Comparison of ENCODE assay signal across 10 cellular contexts in the genomic region with DNA sequence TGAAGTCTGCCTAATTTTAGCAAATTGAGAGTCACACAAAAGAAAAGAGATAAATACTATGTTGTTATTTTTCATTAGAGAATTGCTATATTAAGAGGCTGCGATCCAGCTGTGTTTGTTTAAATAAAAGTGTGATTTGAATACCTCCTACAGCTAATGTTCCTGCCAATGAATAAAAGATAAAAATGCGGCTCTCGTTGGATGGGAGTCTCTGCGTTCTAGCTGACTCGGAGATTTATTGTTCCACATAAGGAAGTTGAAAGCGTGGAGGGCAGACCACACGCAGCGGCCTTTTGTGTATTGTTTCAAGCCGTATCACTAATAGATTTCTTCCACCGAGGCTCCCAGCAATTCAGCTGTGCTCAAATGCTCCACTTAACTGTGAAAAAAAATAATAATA.
DNase-seq lines count a peak whose midpoint lies in the region; ATAC-seq, FAIRE-seq and TF ChIP-seq lines count a peak whose summit lies in the region.
"Had no signal": no experiment of that assay in that cellular context is flagged by ENCODE, and none has a peak within 500 bp of the region (broad histone marks: within the 10 kb centered on the region; RNA-seq: fewer than 3 reads in every experiment).

No MANE protein-coding gene starts in this region.

- H3K9me3 ChIP-seq in right lobe of liver (no peaks in the 10 kb centered on the region), HepG2 (ENCODE audit: low read length) (no peaks in the 10 kb centered on the region), lower lobe of right lung (no peaks in the 10 kb centered on the region)

- no peaks in the 10 kb centered on the region for H3K4me1 ChIP-seq in right lobe of liver
- H3K4me1 ChIP-seq in HepG2 (ENCODE audit: insufficient read depth, low read length) = no peaks in the 10 kb centered on the region
- H3K4me1 ChIP-seq in lower lobe of right lung = no peaks in the 10 kb centered on the region

- no peak overlapping the region for H3K4me3 ChIP-seq in right lobe of liver
- no peak overlapping the region for H3K4me3 ChIP-seq in HepG2 (replicated peaks in 1 of 3; ENCODE audit: insufficient read depth in 1 of 3, low read depth in 2 of 3, low read length in 3 of 3)
- H3K4me3 ChIP-seq in lower lobe of right lung = no peak overlapping the region

- BruUV-seq in HepG2 (replicated peaks; lab: Mats Ljungman, UMichigan) = no TSS peak

- ATAC-seq in right lobe of liver (peak; percentile 37 to 63 (median 45)), HepG2 (no peak), left colon (peak; percentile 56), GM21737 (IDR thresholded peaks at IDR 0.05; ENCODE audit: unreplicated experiment) (no peak), lower lobe of right lung (no peak), HG02623 (IDR thresholded peaks at IDR 0.05; ENCODE audit: unreplicated experiment) (no peak)

- H3K79me2 ChIP-seq in HepG2 (ENCODE audit: insufficient read depth, low read length) = no peaks in the 10 kb centered on the region

- H3K4me2 ChIP-seq in HepG2 (ENCODE audit: low read depth, low read length) = no peak overlapping the region

- no peak for TF ChIP-seq EP300 in HepG2 (IDR thresholded peaks at IDR 0.05; ENCODE audit: low read depth in 2 of 2, low read length in 2 of 2)
- no peak for TF ChIP-seq EP300 in HepG2 (CRISPR knock-in tag; IDR thresholded peaks at IDR 0.05; ENCODE audit: borderline replicate concordance)

- DNase-seq in right lobe of liver (no peak), HepG2 (ENCODE audit: low spot score) (no peak), left colon (peak in 1 of 2 donors; percentile 10), HFFc6 (no peak), lower lobe of right lung (no peak)
- DNase-seq: Kasumi-1, nephron progenitor cell had no signal

- CTCF ChIA-PET in HepG2 (lab: Yijun Ruan, JAX; ENCODE audit: low intra/inter-chr PET ratio, low total read pairs) = no interaction called here

- H4K20me1 ChIP-seq in HepG2 (ENCODE audit: insufficient read depth, low read length) = no peaks in the 10 kb centered on the region

- H3K36me3 ChIP-seq in right lobe of liver (no peaks in the 10 kb centered on the region), HepG2 (replicated peaks in 1 of 2; ENCODE audit: control insufficient read depth in 1 of 2, insufficient read depth in 2 of 2, low read length in 2 of 2) (no peaks in the 10 kb centered on the region), lower lobe of right lung (no peaks in the 10 kb centered on the region)

- no peak overlapping the region for H3K27ac Mint-ChIP-seq in HFFc6
- H3K27ac Mint-ChIP-seq: nephron progenitor cell had no signal

- H3K9ac ChIP-seq in HepG2 (ENCODE audit: insufficient read depth, low read depth, low read length) = no peak overlapping the region

- no peaks in the 10 kb centered on the region for H3K4me1 Mint-ChIP-seq in HFFc6 (ENCODE audit: low read depth)

- H3K4me3 Mint-ChIP-seq in HFFc6 = no peak overlapping the region
- H3K4me3 Mint-ChIP-seq: nephron progenitor cell had no signal

- peaks cover 4% of the 10 kb centered on the region; the same call in 1 of the 2 replicates for H3K36me3 Mint-ChIP-seq in HFFc6 (ENCODE audit: low read depth)

- intact Hi-C loops in right lobe of liver (cut with DNase I) = no loop called here
- intact Hi-C loops in HepG2 (cut with micrococcal nuclease; ENCODE audit: unreplicated experiment) = no loop called here
- intact Hi-C loops in left colon (cut with DNase I, micrococcal nuclease) = no loop called here
- intact Hi-C loops in lower lobe of right lung (cut with DNase I) = no loop called here

- no peak for TF ChIP-seq CTCF in right lobe of liver (IDR thresholded peaks at IDR 0.05)
- no peak for TF ChIP-seq CTCF in HepG2 (CRISPR knock-in tag; IDR thresholded peaks at IDR 0.05)
- TF ChIP-seq CTCF in VCaP (conservative IDR thresholded peaks at IDR 0.05) = no peak
- no peak for TF ChIP-seq CTCF in HFFc6 (IDR thresholded peaks at IDR 0.05)
- TF ChIP-seq CTCF in lower lobe of right lung (IDR thresholded peaks at IDR 0.05) = no peak

- TF ChIP-seq POLR2A in right lobe of liver (IDR thresholded peaks at IDR 0.05) = no peak
- TF ChIP-seq POLR2A in HepG2 (IDR thresholded peaks at IDR 0.05; ENCODE audit: insufficient read depth in 1 of 2, low read depth in 2 of 2, low read length in 2 of 2) = no peak

- POLR2A ChIA-PET in HepG2 (lab: Yijun Ruan, JAX) = no interaction called here

- H3K27ac ChIP-seq in right lobe of liver (no peak overlapping the region), HepG2 (ENCODE audit: extremely low read length, insufficient read depth, low read length) (no peak overlapping the region), VCaP (peak overlapping the region; percentile 85), lower lobe of right lung (no peak overlapping the region)

- in situ Hi-C loops in HepG2 (cut with HindIII; ENCODE audit: extremely low pct_ligation_motif_present, low pct_unique_long_range_greater_than_20kb) = no loop called here

- 29% methylated on average over 10 of the region's 10 CpGs for WGBS in right lobe of liver (ENCODE audit: insufficient coverage, low coverage, low lambda C conversion rate, missing lambda C conversion rate)
- WGBS in HepG2 (ENCODE audit: low lambda C conversion rate) = 27% methylated on average over 10 of the region's 10 CpGs

- no peak overlapping the region for H2AFZ ChIP-seq in HepG2 (ENCODE audit: low read length)

- peaks cover 41% of the 10 kb centered on the region for H3K9me3 Mint-ChIP-seq in HFFc6
- H3K9me3 Mint-ChIP-seq: nephron progenitor cell had no signal

- no peak for TF ChIP-seq RAD21 in HepG2 (CRISPR knock-in tag; IDR thresholded peaks at IDR 0.05)

- H3K27me3 ChIP-seq in right lobe of liver (no peaks in the 10 kb centered on the region), HepG2 (ENCODE audit: control insufficient read depth in 1 of 2, insufficient read depth in 2 of 2, low read length in 2 of 2) (peaks cover 0 to 3% of the 10 kb centered on the region in 2 experiments; a peak in 2 of 5 replicates), lower lobe of right lung (ENCODE audit: low read depth) (peaks cover 5% of the 10 kb centered on the region)

- no peaks in the 10 kb centered on the region for H3K27me3 Mint-ChIP-seq in HFFc6 (ENCODE audit: insufficient read depth)

- no peak for FAIRE-seq in HepG2 (lab: Jason Lieb, UNC)

TF ChIP-seq in HepG2, 621 proteins besides CTCF, POLR2A, EP300 and RAD21:
- TF ChIP-seq GABPB1 (CRISPR knock-in tag; IDR thresholded peaks at IDR 0.05) = no peak

Comparison
In these comparisons a context has a peak if more than half of its experiments do, and no peak if none do; other contexts are left out.
1. ATAC-seq: peak in right lobe of liver (4 of 4) and left colon (single experiment); none in HepG2 (single experiment), GM21737 (single experiment), lower lobe of right lung (0 of 2) and HG02623 (single experiment).